1 cellular context compared by ENCODE assay signal in genomic region chr12:119672194-119672593, GRCh38.
A peak's percentile ranks its signal among the peaks of the same experiment; 100 is the strongest.
TF ChIP-seq lines count a peak whose summit lies in the region.

No MANE protein-coding gene starts in this region.

TF ChIP-seq in K562, 482 proteins besides CTCF, POLR2A, EP300 and RAD21 (continued from another document and continues in another):
- TF ChIP-seq JUND (IDR thresholded peaks at IDR 0.05; ENCODE audit: borderline replicate concordance, low read depth, low read length) (no peak), JUND (tag; IDR thresholded peaks at IDR 0.05; ENCODE audit: borderline replicate concordance, low read depth, low read length) (no peak; the same call in 2 of the 3 replicates), CREB3 (tag; conservative IDR thresholded peaks at IDR 0.05; ENCODE audit: low read depth) (no peak), CBX2 (IDR thresholded peaks at IDR 0.05; ENCODE audit: insufficient read depth, low read length, poor library complexity, severe bottlenecking) (no peak), STAT5B (CRISPR knock-in tag; IDR thresholded peaks at IDR 0.05) (no peak), ZBTB49 (CRISPR knock-in tag; IDR thresholded peaks at IDR 0.05; ENCODE audit: borderline replicate concordance) (no peak), TCFL5 (CRISPR knock-in tag; conservative IDR thresholded peaks at IDR 0.05) (no peak), PATZ1 (CRISPR knock-in tag; IDR thresholded peaks at IDR 0.05; ENCODE audit: borderline replicate concordance) (no peak), CTBP1 (IDR thresholded peaks at IDR 0.05; ENCODE audit: borderline replicate concordance) (no peak), FOXM1 (IDR thresholded peaks at IDR 0.05; ENCODE audit: low read depth) (no peak), FOXM1 (CRISPR knock-in tag; IDR thresholded peaks at IDR 0.05; ENCODE audit: low read depth) (no peak), SFPQ (IDR thresholded peaks at IDR 0.05; ENCODE audit: low read depth, low read length) (no peak), AFF4 (CRISPR knock-in tag; IDR thresholded peaks at IDR 0.05) (no peak), RBM34 (IDR thresholded peaks at IDR 0.05; ENCODE audit: borderline replicate concordance, insufficient read depth, low read length) (no peak), PHB (CRISPR knock-in tag; IDR thresholded peaks at IDR 0.05) (no peak), ZFP36 (IDR thresholded peaks at IDR 0.05; ENCODE audit: low read depth, low read length, partially characterized antibody) (no peak), TSC22D4 (tag; IDR thresholded peaks at IDR 0.05) (no peak), NEUROD1 (IDR thresholded peaks at IDR 0.05; ENCODE audit: borderline replicate concordance, low read depth, low read length, partially characterized antibody) (peak; percentile 15), TBL1XR1 (IDR thresholded peaks at IDR 0.05; ENCODE audit: low read length in 2 of 2) (peak in 1 of 2 experiments; percentile 32; a peak in 1 of 4 replicates), PCBP1 (IDR thresholded peaks at IDR 0.05; ENCODE audit: low read depth, low read length, poor library complexity, severe bottlenecking) (no peak), MTA1 (IDR thresholded peaks at IDR 0.05; ENCODE audit: borderline replicate concordance) (no peak), CBX1 (IDR thresholded peaks at IDR 0.05; ENCODE audit: low read depth) (no peak), HNRNPLL (IDR thresholded peaks at IDR 0.05; ENCODE audit: low read depth, low read length, poor library complexity, severe bottlenecking) (peak; percentile 54), ZNF431 (CRISPR knock-in tag; IDR thresholded peaks at IDR 0.05) (no peak), SAP30 (IDR thresholded peaks at IDR 0.05; ENCODE audit: borderline replicate concordance, insufficient read depth, low read depth, low read length, poor library complexity, severe bottlenecking) (no peak), ZNF696 (CRISPR knock-in tag; conservative IDR thresholded peaks at IDR 0.05) (no peak), NUFIP1 (IDR thresholded peaks at IDR 0.05; ENCODE audit: partially characterized antibody) (no peak), NCOA4 (IDR thresholded peaks at IDR 0.05; ENCODE audit: partially characterized antibody) (no peak), PRDM10 (IDR thresholded peaks at IDR 0.05; ENCODE audit: partially characterized antibody) (peak; percentile 83)
- TF ChIP-seq, protein P1, sequence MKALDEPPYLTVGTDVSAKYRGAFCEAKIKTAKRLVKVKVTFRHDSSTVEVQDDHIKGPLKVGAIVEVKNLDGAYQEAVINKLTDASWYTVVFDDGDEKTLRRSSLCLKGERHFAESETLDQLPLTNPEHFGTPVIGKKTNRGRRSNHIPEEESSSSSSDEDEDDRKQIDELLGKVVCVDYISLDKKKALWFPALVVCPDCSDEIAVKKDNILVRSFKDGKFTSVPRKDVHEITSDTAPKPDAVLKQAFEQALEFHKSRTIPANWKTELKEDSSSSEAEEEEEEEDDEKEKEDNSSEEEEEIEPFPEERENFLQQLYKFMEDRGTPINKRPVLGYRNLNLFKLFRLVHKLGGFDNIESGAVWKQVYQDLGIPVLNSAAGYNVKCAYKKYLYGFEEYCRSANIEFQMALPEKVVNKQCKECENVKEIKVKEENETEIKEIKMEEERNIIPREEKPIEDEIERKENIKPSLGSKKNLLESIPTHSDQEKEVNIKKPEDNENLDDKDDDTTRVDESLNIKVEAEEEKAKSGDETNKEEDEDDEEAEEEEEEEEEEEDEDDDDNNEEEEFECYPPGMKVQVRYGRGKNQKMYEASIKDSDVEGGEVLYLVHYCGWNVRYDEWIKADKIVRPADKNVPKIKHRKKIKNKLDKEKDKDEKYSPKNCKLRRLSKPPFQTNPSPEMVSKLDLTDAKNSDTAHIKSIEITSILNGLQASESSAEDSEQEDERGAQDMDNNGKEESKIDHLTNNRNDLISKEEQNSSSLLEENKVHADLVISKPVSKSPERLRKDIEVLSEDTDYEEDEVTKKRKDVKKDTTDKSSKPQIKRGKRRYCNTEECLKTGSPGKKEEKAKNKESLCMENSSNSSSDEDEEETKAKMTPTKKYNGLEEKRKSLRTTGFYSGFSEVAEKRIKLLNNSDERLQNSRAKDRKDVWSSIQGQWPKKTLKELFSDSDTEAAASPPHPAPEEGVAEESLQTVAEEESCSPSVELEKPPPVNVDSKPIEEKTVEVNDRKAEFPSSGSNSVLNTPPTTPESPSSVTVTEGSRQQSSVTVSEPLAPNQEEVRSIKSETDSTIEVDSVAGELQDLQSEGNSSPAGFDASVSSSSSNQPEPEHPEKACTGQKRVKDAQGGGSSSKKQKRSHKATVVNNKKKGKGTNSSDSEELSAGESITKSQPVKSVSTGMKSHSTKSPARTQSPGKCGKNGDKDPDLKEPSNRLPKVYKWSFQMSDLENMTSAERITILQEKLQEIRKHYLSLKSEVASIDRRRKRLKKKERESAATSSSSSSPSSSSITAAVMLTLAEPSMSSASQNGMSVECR (CRISPR knock-in tag; IDR thresholded peaks at IDR 0.05) = no peak
- TF ChIP-seq, protein P2, sequence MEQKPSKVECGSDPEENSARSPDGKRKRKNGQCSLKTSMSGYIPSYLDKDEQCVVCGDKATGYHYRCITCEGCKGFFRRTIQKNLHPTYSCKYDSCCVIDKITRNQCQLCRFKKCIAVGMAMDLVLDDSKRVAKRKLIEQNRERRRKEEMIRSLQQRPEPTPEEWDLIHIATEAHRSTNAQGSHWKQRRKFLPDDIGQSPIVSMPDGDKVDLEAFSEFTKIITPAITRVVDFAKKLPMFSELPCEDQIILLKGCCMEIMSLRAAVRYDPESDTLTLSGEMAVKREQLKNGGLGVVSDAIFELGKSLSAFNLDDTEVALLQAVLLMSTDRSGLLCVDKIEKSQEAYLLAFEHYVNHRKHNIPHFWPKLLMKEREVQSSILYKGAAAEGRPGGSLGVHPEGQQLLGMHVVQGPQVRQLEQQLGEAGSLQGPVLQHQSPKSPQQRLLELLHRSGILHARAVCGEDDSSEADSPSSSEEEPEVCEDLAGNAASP (IDR thresholded peaks at IDR 0.05) = no peak
- TF ChIP-seq, protein P3, sequence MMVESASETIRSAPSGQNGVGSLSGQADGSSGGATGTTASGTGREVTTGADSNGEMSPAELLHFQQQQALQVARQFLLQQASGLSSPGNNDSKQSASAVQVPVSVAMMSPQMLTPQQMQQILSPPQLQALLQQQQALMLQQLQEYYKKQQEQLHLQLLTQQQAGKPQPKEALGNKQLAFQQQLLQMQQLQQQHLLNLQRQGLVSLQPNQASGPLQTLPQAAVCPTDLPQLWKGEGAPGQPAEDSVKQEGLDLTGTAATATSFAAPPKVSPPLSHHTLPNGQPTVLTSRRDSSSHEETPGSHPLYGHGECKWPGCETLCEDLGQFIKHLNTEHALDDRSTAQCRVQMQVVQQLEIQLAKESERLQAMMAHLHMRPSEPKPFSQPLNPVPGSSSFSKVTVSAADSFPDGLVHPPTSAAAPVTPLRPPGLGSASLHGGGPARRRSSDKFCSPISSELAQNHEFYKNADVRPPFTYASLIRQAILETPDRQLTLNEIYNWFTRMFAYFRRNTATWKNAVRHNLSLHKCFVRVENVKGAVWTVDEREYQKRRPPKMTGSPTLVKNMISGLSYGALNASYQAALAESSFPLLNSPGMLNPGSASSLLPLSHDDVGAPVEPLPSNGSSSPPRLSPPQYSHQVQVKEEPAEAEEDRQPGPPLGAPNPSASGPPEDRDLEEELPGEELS (CRISPR knock-in tag; IDR thresholded peaks at IDR 0.05; ENCODE audit: borderline replicate concordance) = no peak
